Comparison of ENCODE assay signal across 8 cellular contexts in genomic region chr3:10010546-10011465, GRCh38. TPM values are rescaled to one million over a fixed set of nuclear protein-coding genes. Genes with fewer than 3 reads are reported as not detected.
DNase-seq lines count a peak whose midpoint lies in the region; ATAC-seq, FAIRE-seq and TF ChIP-seq lines count a peak whose summit lies in the region.

No MANE protein-coding gene starts in this region.

- intact Hi-C loops in adrenal gland (cut with DNase I) (no loop called here), heart right ventricle (cut with DNase I) (no loop called here), posterior cingulate gyrus (cut with DNase I) (no loop called here), transverse colon (cut with DNase I; ENCODE audit: low total_unique reads) (no loop called here)

- in situ Hi-C loops in transverse colon (cut with MboI; ENCODE audit: low pct_ligation_motif_present in 1 of 4, low pct_unique_long_range_greater_than_20kb in 1 of 4, low sequenced_read_pairs in 3 of 4) = no loop called here

- ATAC-seq in HG02642 (IDR thresholded peaks at IDR 0.05; ENCODE audit: poor library complexity, unreplicated experiment) = peak; percentile 93
- peak; percentile 90 to 93 (median 90) for ATAC-seq in heart right ventricle

- H3K27ac ChIP-seq in adrenal gland = peak overlapping the region in 2 of 5 donors; percentile 21 to 25
- H3K27ac ChIP-seq in heart right ventricle = peak overlapping the region in 9 of 10 donors; percentile 20 to 75 (median 61)
- peak overlapping the region; percentile 76 to 85 (median 81) for H3K27ac ChIP-seq in transverse colon

- no peaks in the 10 kb centered on the region for H3K36me3 ChIP-seq in adrenal gland (replicated peaks in 1 of 2)
- H3K36me3 ChIP-seq in heart right ventricle = no peaks in the 10 kb centered on the region
- no peaks in the 10 kb centered on the region for H3K36me3 ChIP-seq in transverse colon

- DNase-seq in GM12891 (ENCODE audit: insufficient read length, low spot score) = peak; percentile 96
- peak; percentile 70 for DNase-seq in NCI-H128 (lab: John Stamatoyannopoulos, UW; ENCODE audit: unreplicated experiment)
- DNase-seq in T follicular helper cell (ENCODE audit: low read depth) = peak; percentile 56
- DNase-seq in adrenal gland = peak; percentile 97 to 98 (median 98)
- peak; percentile 95 to 98 for DNase-seq in heart right ventricle
- DNase-seq in posterior cingulate gyrus = peak; percentile 87 to 99 (median 95)
- DNase-seq in transverse colon = peak; percentile 99

- peak overlapping the region in 2 of 4 donors; percentile 46 to 71 for H3K4me3 ChIP-seq in adrenal gland
- H3K4me3 ChIP-seq in heart right ventricle = peak overlapping the region; percentile 48 to 77 (median 70)
- H3K4me3 ChIP-seq in transverse colon = peak overlapping the region; percentile 51 to 76 (median 64)

- peak; percentile 76 for FAIRE-seq in GM12891 (lab: Jason Lieb, UNC)

- TF ChIP-seq CTCF in adrenal gland (IDR thresholded peaks at IDR 0.05) = no peak
- no peak for TF ChIP-seq CTCF in heart right ventricle (IDR thresholded peaks at IDR 0.05)
- no peak for TF ChIP-seq CTCF in transverse colon (IDR thresholded peaks at IDR 0.05)

- H3K27me3 ChIP-seq in adrenal gland (no peaks in the 10 kb centered on the region), heart right ventricle (no peaks in the 10 kb centered on the region), transverse colon (no peaks in the 10 kb centered on the region)

- WGBS in adrenal gland, 4 donors = 1 to 4% (median 2%) methylated on average over 10 to 60 of the region's 60 CpGs
- 1% methylated on average over 51 to 60 of the region's 60 CpGs for WGBS in heart right ventricle, 2 donors
- WGBS in transverse colon (ENCODE audit: low coverage in 1 of 2), 2 donors = 1 to 60% methylated on average over 1 to 55 of the region's 60 CpGs

- no peak for TF ChIP-seq POLR2A in GM12891 (IDR thresholded peaks at IDR 0.05; ENCODE audit: low read depth, low read length)
- peak; percentile 28 to 68 for TF ChIP-seq POLR2A in adrenal gland (IDR thresholded peaks at IDR 0.05)
- peak; percentile 73 for TF ChIP-seq POLR2A in transverse colon (IDR thresholded peaks at IDR 0.05)

- H3K9me3 ChIP-seq in adrenal gland (replicated peaks in 1 of 3) (no peaks in the 10 kb centered on the region), heart right ventricle (no peaks in the 10 kb centered on the region), transverse colon (no peaks in the 10 kb centered on the region)

- TF ChIP-seq EP300 in transverse colon (IDR thresholded peaks at IDR 0.05; ENCODE audit: low read depth) = no peak

- H3K4me1 ChIP-seq in adrenal gland (replicated peaks in 1 of 2) (peaks cover 7 to 26% of the 10 kb centered on the region in 2 donors), heart right ventricle (peaks cover 7 to 45% (median 37%) of the 10 kb centered on the region in 9 donors), transverse colon (peaks cover 20 to 40% (median 31%) of the 10 kb centered on the region in 4 donors)

TF ChIP-seq in GM12891, 5 proteins besides CTCF, POLR2A, EP300 and RAD21:
- TF ChIP-seq PAX5 (IDR thresholded peaks at IDR 0.05; ENCODE audit: insufficient read depth, low read length, severe bottlenecking) = no peak
- no peak for TF ChIP-seq POU2F2 (IDR thresholded peaks at IDR 0.05; ENCODE audit: low read depth, low read length)
- no peak for TF ChIP-seq TAF1 (IDR thresholded peaks at IDR 0.05; ENCODE audit: low read depth, low read length)
- TF ChIP-seq SPI1 (IDR thresholded peaks at IDR 0.05; ENCODE audit: low read depth, low read length) = no peak
- TF ChIP-seq POLR2AphosphoS5 (IDR thresholded peaks at IDR 0.05; ENCODE audit: low read depth, low read length) = no peak

RNA-seq across cellular contexts. Expression of gene FANCD2, which starts 15.4 kb away (rescaled TPM):
- 30.6 TPM for polyA plus RNA-seq in GM12891 (2012; ENCODE audit: low read depth, missing spikeins)
- total RNA-seq in adrenal gland (1 to 10 TPM in 6 of 8 donors, under 1 TPM in 2; 0.48 to 6.9 (median 2.4) TPM), heart right ventricle (1 to 10 TPM in 7 of 10 donors, under 1 TPM in 3; 0.55 to 3.2 (median 1.1) TPM), transverse colon (10 to 100 TPM in 1 of 4 donors, 1 to 10 TPM in 2, under 1 TPM in 1; 0.80 to 43.0 (median 4.9) TPM)
- polyA plus RNA-seq in adrenal gland (1 to 10 TPM; 1.2 to 3.8 (median 2.5) TPM), heart right ventricle (1 to 10 TPM in 1 of 2 donors, under 1 TPM in 1; 0.35 to 1.1 TPM)

RNA-seq across cellular contexts. Expression of gene EMC3, which starts 24.2 kb away (rescaled TPM):
- 50.7 TPM for polyA plus RNA-seq in GM12891 (2012; ENCODE audit: low read depth, missing spikeins)
- total RNA-seq in adrenal gland (100 to 1,000 TPM in 5 of 8 donors, 10 to 100 TPM in 3; 49.9 to 127 (median 107) TPM), heart right ventricle (100 to 1,000 TPM in 3 of 10 donors, 10 to 100 TPM in 7; 57.7 to 130 (median 77.0) TPM), transverse colon (10 to 100 TPM in 3 of 4 donors, 1 to 10 TPM in 1; 9.7 to 39.2 (median 23.5) TPM)
- polyA plus RNA-seq in adrenal gland (100 to 1,000 TPM in 1 of 3 donors, 10 to 100 TPM in 2; 11.3 to 191 (median 37.6) TPM), heart right ventricle (100 to 1,000 TPM in 1 of 2 donors, 10 to 100 TPM in 1; 26.3 to 160 TPM)

RNA-seq across cellular contexts. Expression of gene PRRT3, which starts 58.6 kb away (rescaled TPM):
- 8.2 TPM for polyA plus RNA-seq in GM12891 (2012; ENCODE audit: low read depth, missing spikeins)
- total RNA-seq in adrenal gland = 1 to 10 TPM in 7 of 8 donors, under 1 TPM in 1; 0.30 to 6.4 (median 3.8) TPM
- 1 to 10 TPM; 2.2 to 2.9 (median 2.5) TPM for polyA plus RNA-seq in adrenal gland
- 1 to 10 TPM in 6 of 10 donors, under 1 TPM in 4; 0.45 to 2.0 (median 1.4) TPM for total RNA-seq in heart right ventricle
- polyA plus RNA-seq in heart right ventricle = under 1 TPM; 0.54 to 0.95 TPM
- 1 to 10 TPM in 3 of 4 donors, under 1 TPM in 1; 0.20 to 3.0 (median 1.6) TPM for total RNA-seq in transverse colon
